In genomic region chr18:6370410-6370809, GRCh38 we compare ENCODE assay signal across 14 cellular contexts. TPM values are rescaled to one million over a fixed set of nuclear protein-coding genes. Genes with fewer than 3 reads are reported as not detected.
A peak's percentile ranks its signal among the peaks of the same experiment; 100 is the strongest.
DNase-seq lines count a peak whose midpoint lies in the region; ATAC-seq and TF ChIP-seq lines count a peak whose summit lies in the region.
"Had no signal": no experiment of that assay in that cellular context is flagged by ENCODE, and none has a peak within 500 bp of the region (broad histone marks: within the 10 kb centered on the region; RNA-seq: fewer than 3 reads in every experiment).

No MANE protein-coding gene starts in this region.

- H3K9me3 Mint-ChIP-seq in type B pancreatic cell: peaks cover 7% of the 10 kb centered on the region

- H3K4me1 Mint-ChIP-seq in type B pancreatic cell (ENCODE audit: unreplicated experiment): no peaks in the 10 kb centered on the region

- H3K27ac Mint-ChIP-seq in type B pancreatic cell: no peak overlapping the region
- H3K27ac Mint-ChIP-seq: activated naive CD4-positive, alpha-beta T cell treated with anti-CD3 and anti-CD28 coated beads, Interleukin-2, amount 50 U/mL, for 72 hours; stimulated activated naive CD8-positive, alpha-beta T cell treated with anti-CD3 and anti-CD28 coated beads, Interleukin-15, Interleukin-2, amounts not matched to agents 100 ng/mL and 50 ng/mL, for 24 hours had no signal

- in situ Hi-C loops in ACHN (cut with HindIII; ENCODE audit: low pct_ligation_motif_present, low pct_unique_long_range_greater_than_20kb, low sequenced_read_pairs): no loop called here

- H3K27me3 Mint-ChIP-seq in type B pancreatic cell: peaks cover 6% of the 10 kb centered on the region
- H3K27me3 Mint-ChIP-seq: stimulated activated naive CD8-positive, alpha-beta T cell treated with anti-CD3 and anti-CD28 coated beads, Interleukin-15, Interleukin-2, amounts not matched to agents 100 ng/mL and 50 ng/mL, for 24 hours had no signal

- ATAC-seq in HG03571 (IDR thresholded peaks at IDR 0.05; ENCODE audit: unreplicated experiment): no peak
- ATAC-seq: activated naive CD4-positive, alpha-beta T cell treated with anti-CD3 and anti-CD28 coated beads, Interleukin-2, amount 50 U/mL, for 72 hours had no signal

- H3K36me3 Mint-ChIP-seq in type B pancreatic cell: no peaks in the 10 kb centered on the region
- H3K36me3 Mint-ChIP-seq: activated naive CD4-positive, alpha-beta T cell treated with anti-CD3 and anti-CD28 coated beads, Interleukin-2, amount 50 U/mL, for 72 hours had no signal

- peak overlapping the region; percentile 26 for H3K4me3 ChIP-seq in epithelial cell of proximal tubule (ENCODE audit: low read depth, low read length)
- H3K4me3 ChIP-seq: GM23248 had no signal

- no peak for TF ChIP-seq CTCF in epithelial cell of proximal tubule (conservative IDR thresholded peaks at IDR 0.05; ENCODE audit: low read depth, low read length)
- no peak for TF ChIP-seq CTCF in type B pancreatic cell (conservative IDR thresholded peaks at IDR 0.05)

- DNase-seq in ACHN: peak; percentile 8
- peak; percentile 87 for DNase-seq in DMS79 treated with DMSO at 0.1 percent for 48 hours (lab: John Stamatoyannopoulos, UW)
- peak; percentile 91 for DNase-seq in NCI-H345 (lab: John Stamatoyannopoulos, UW)
- no peak for DNase-seq in epithelial cell of proximal tubule (ENCODE audit: low read depth)
- no peak for DNase-seq in type B pancreatic cell (ENCODE audit: extremely low spot score, unreplicated experiment)
- no peak for DNase-seq in stimulated activated CD4-positive, alpha-beta T cell treated with anti-CD3 and anti-CD28 coated beads, Interleukin-1b, Interleukin-23, amount 100 ng/mL, for 48 hours
- DNase-seq in NCI-H446 (lab: John Stamatoyannopoulos, UW): no peak
- DNase-seq: effector CD8-positive, alpha-beta T cell; foreskin fibroblast; GM23248; mesendoderm had no signal

- H3K4me3 Mint-ChIP-seq in type B pancreatic cell: no peak overlapping the region
- H3K4me3 Mint-ChIP-seq: stimulated activated naive CD8-positive, alpha-beta T cell treated with anti-CD3 and anti-CD28 coated beads, Interleukin-15, Interleukin-2, amounts not matched to agents 100 ng/mL and 50 ng/mL, for 24 hours had no signal

RNA-seq across cellular contexts. Expression of gene L3MBTL4, which starts 44.3 kb away (rescaled TPM):
- total RNA-seq in epithelial cell of proximal tubule (0.65 and 4.0 TPM in 2 replicates), type B pancreatic cell (ENCODE audit: low replicate concordance) (2.2 and 4.6 TPM in 2 replicates)
- total RNA-seq: GM23248 had no signal

Comparison
In these comparisons a context has a peak if more than half of its experiments do, and no peak if none do; other contexts are left out.
1. DNase-seq: peak in ACHN (single experiment), DMS79 treated with DMSO at 0.1 percent for 48 hours (single experiment) and NCI-H345 (single experiment); none in epithelial cell of proximal tubule (single experiment), type B pancreatic cell (single experiment), stimulated activated CD4-positive, alpha-beta T cell treated with anti-CD3 and anti-CD28 coated beads, Interleukin-1b, Interleukin-23, amount 100 ng/mL, for 48 hours (single experiment) and NCI-H446 (0 of 2).